8 cellular contexts compared by ENCODE assay signal in genomic region chr15:44536298-44536961, GRCh38. TPM values are rescaled to one million over a fixed set of nuclear protein-coding genes. Genes with fewer than 3 reads are reported as not detected.
DNase-seq lines count a peak whose midpoint lies in the region; ATAC-seq and TF ChIP-seq lines count a peak whose summit lies in the region.

No MANE protein-coding gene starts in this region.

- peaks cover 42% of the 10 kb centered on the region for H3K4me1 Mint-ChIP-seq in activated B cell treated with CpG ODN at 0.5 μM for 24 hours
- peaks cover 37 to 42% of the 10 kb centered on the region in 2 donors for H3K4me1 Mint-ChIP-seq in natural killer cell

- H3K27me3 Mint-ChIP-seq in activated B cell treated with CpG ODN at 0.5 μM for 24 hours: no peaks in the 10 kb centered on the region
- H3K27me3 Mint-ChIP-seq in natural killer cell (ENCODE audit: low read depth in 2 of 2): no peaks in the 10 kb centered on the region

- peak; percentile 57 for ATAC-seq in GM18502 (IDR thresholded peaks at IDR 0.05; ENCODE audit: poor library complexity, unreplicated experiment)
- peak; percentile 71 for ATAC-seq in HG02798 (IDR thresholded peaks at IDR 0.05; ENCODE audit: poor library complexity, unreplicated experiment)
- peak; percentile 64 for ATAC-seq in activated B cell treated with CpG ODN at 0.5 μM for 24 hours (ENCODE audit: low read depth)
- peak; percentile 61 to 80 (median 66) for ATAC-seq in natural killer cell

- CTCF ChIA-PET in activated B cell treated with CpG ODN at 0.5 μM for 24 hours (lab: Charles Lee): no interaction called here

- no peaks in the 10 kb centered on the region for H3K27me3 ChIP-seq in BE2C

- H3K9me3 ChIP-seq in BE2C: no peaks in the 10 kb centered on the region

- H3K36me3 Mint-ChIP-seq in activated B cell treated with CpG ODN at 0.5 μM for 24 hours (ENCODE audit: low read depth): peaks cover 36% of the 10 kb centered on the region
- peaks cover 5% of the 10 kb centered on the region for H3K36me3 Mint-ChIP-seq in natural killer cell

- TF ChIP-seq CTCF in BE2C (IDR thresholded peaks at IDR 0.05; ENCODE audit: low read depth, low read length) (peak; percentile 45), activated B cell treated with CpG ODN at 0.5 μM for 24 hours (IDR thresholded peaks at IDR 0.05) (no peak), fibroblast of the aortic adventitia (IDR thresholded peaks at IDR 0.05; ENCODE audit: insufficient read depth, low read length) (peak; percentile 61), natural killer cell (IDR thresholded peaks at IDR 0.05) (no peak)

- DNase-seq in BE2C (peak; percentile 91), NCI-H1105 treated with DMSO at 0.1 percent for 48 hours (lab: John Stamatoyannopoulos, UW) (peak; percentile 77), activated B cell treated with CpG ODN at 0.5 μM for 24 hours (no peak), fibroblast of the aortic adventitia (ENCODE audit: low read depth) (peak; percentile 73), natural killer cell (no peak)
- no peak for DNase-seq in activated effector memory CD4-positive, alpha-beta T cell treated with Interleukin-2 at 50 U/mL for 16 hours

- H3K4me3 Mint-ChIP-seq in activated B cell treated with CpG ODN at 0.5 μM for 24 hours: peak overlapping the region; percentile 92
- H3K4me3 Mint-ChIP-seq in natural killer cell: peak overlapping the region; percentile 90

- POLR2A ChIA-PET in activated B cell treated with CpG ODN at 0.5 μM for 24 hours (lab: Charles Lee): interaction anchor here (0.5 to 3.2 kb wide), 12 partner anchors 8 to 665 kb away, joined by 3 to 33 read pairs (median 5); partner anchors contain the start of genes B2M, CTDSPL2, GOLM2 and PATL2

- peaks cover 3% of the 10 kb centered on the region; the same call in 1 of the 2 replicates for H3K4me1 ChIP-seq in BE2C

- peaks cover 19% of the 10 kb centered on the region for H3K36me3 ChIP-seq in BE2C

- intact Hi-C loops in activated B cell treated with CpG ODN at 0.5 μM for 24 hours (cut with micrococcal nuclease) (loop anchor here (1.0 to 5.0 kb wide), 5 partner anchors 110 to 1051 kb away; partner anchors contain the start of genes BLOC1S6, CTDSPL2, GOLM2 and SPG11), natural killer cell (cut with micrococcal nuclease) (loop anchor here (2.0 to 5.0 kb wide), 3 partner anchors 109 to 248 kb away; partner anchors contain the start of genes CTDSPL2 and GOLM2)

- H3K9me3 Mint-ChIP-seq in activated B cell treated with CpG ODN at 0.5 μM for 24 hours (no peaks in the 10 kb centered on the region), natural killer cell (no peaks in the 10 kb centered on the region)

- peak overlapping the region; percentile 93 for H3K27ac Mint-ChIP-seq in activated B cell treated with CpG ODN at 0.5 μM for 24 hours
- peak overlapping the region; percentile 94 to 97 for H3K27ac Mint-ChIP-seq in natural killer cell

- peak overlapping the region; percentile 95 for H3K4me3 ChIP-seq in BE2C (ENCODE audit: low read depth, low read length)
- H3K4me3 ChIP-seq in fibroblast of the aortic adventitia (ENCODE audit: low read depth, low read length): peak overlapping the region; percentile 69

RNA-seq across cellular contexts. Expression of gene EIF3J, which starts 0.5 kb away (rescaled TPM):
- 121 TPM for polyA plus RNA-seq in BE2C (2012; ENCODE audit: insufficient read depth, insufficient read length, low read depth)
- total RNA-seq in activated B cell treated with CpG ODN at 0.5 μM for 24 hours (78.9 and 88.4 TPM in 2 replicates), fibroblast of the aortic adventitia (ENCODE audit: low replicate concordance) (36.7 and 62.9 TPM in 2 replicates), natural killer cell (10 to 100 TPM; 53.1 to 75.7 (median 72.4) TPM)

Comparison
In these comparisons a context has a peak if more than half of its experiments do, and no peak if none do; other contexts are left out.
1. DNase-seq: peak in BE2C (single experiment), NCI-H1105 treated with DMSO at 0.1 percent for 48 hours (single experiment) and fibroblast of the aortic adventitia (single experiment); none in activated B cell treated with CpG ODN at 0.5 μM for 24 hours (single experiment), natural killer cell (single experiment) and activated effector memory CD4-positive, alpha-beta T cell treated with Interleukin-2 at 50 U/mL for 16 hours (single experiment).
2. CTCF ChIP-seq: peak in BE2C (single experiment) and fibroblast of the aortic adventitia (single experiment); none in activated B cell treated with CpG ODN at 0.5 μM for 24 hours (single experiment) and natural killer cell (single experiment).
3. Peak in every context shown above with its lines, with median percentiles within 50 percentile points of each other: ATAC-seq.